ENCODE assay signal across 10 cellular contexts in the genomic region with DNA sequence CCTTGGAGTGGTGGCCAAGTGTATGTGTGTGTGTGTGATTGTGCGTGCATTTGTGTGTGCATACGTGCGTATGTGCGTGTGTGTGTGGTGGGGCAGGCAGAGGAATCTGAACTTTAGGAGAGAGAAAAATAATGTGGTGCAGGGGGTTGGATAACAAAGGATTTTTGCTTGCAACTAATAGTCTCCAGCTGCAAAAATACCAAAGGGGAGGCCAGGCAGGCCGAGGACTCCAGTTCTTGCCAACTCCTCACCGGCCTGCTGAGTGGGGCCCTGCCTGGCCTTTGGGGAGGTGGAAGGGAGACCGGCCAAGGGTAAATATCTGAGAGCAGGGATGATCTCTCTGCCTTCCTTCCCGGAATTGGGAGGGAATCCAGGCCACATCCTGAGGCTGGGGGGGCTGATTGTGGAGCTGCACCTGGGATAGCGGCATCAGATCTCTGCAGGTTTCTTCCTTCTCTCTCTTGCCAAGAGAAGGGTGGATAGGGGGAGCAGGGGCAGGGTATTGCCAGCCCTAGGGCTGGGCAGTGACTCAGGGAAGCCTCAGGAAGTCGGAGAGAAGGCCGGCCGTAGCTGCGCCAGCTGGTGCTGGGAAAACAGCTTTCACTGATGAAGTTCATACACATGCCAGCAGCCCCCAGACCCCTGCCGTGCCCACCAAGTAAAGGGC. TPM values are rescaled to one million over a fixed set of nuclear protein-coding genes. Genes with fewer than 3 reads are reported as not detected.
DNase-seq lines count a peak whose midpoint lies in the region; ATAC-seq and TF ChIP-seq lines count a peak whose summit lies in the region.
"Had no signal": no experiment of that assay in that cellular context is flagged by ENCODE, and none has a peak within 500 bp of the region (broad histone marks: within the 10 kb centered on the region; RNA-seq: fewer than 3 reads in every experiment).

No MANE protein-coding gene starts in this region.

- ATAC-seq in GM21447 (IDR thresholded peaks at IDR 0.05; ENCODE audit: unreplicated experiment) (no peak), HG02610 (IDR thresholded peaks at IDR 0.05; ENCODE audit: unreplicated experiment) (no peak), GM21717 (IDR thresholded peaks at IDR 0.05; ENCODE audit: unreplicated experiment) (no peak)

- no peak overlapping the region for H2AFZ ChIP-seq in osteoblast (ENCODE audit: low read length)

- WGBS in esophagus squamous epithelium, 2 donors = 50 to 64% methylated on average over 8 of the region's 14 CpGs

- peaks cover 83% of the 10 kb centered on the region for H3K79me2 ChIP-seq in osteoblast (ENCODE audit: insufficient read depth, low read length)

- H3K4me3 ChIP-seq in esophagus squamous epithelium (peak overlapping the region in 1 of 4 donors; percentile 15), osteoblast (ENCODE audit: insufficient read depth, low read length) (peak overlapping the region; percentile 34)

- H3K36me3 ChIP-seq in esophagus squamous epithelium (peaks cover 18 to 81% (median 23%) of the 10 kb centered on the region in 3 donors), osteoblast (ENCODE audit: insufficient read depth, low read length) (peaks cover 79% of the 10 kb centered on the region)

- intact Hi-C loops in esophagus squamous epithelium (cut with DNase I) = no loop called here

- POLR2A ChIA-PET in RWPE1 (lab: Yijun Ruan, JAX; ENCODE audit: low non-redundant PET) = interaction anchor here (0.6 to 0.8 kb wide), 2 partner anchors 24 to 65 kb away, joined by 3 to 4 read pairs; partner anchors contain the start of gene LRP1

- no peaks in the 10 kb centered on the region for H3K27me3 ChIP-seq in esophagus squamous epithelium
- no peaks in the 10 kb centered on the region for H3K27me3 ChIP-seq in osteoblast (ENCODE audit: insufficient read depth, low read length)

- TF ChIP-seq POLR2A in esophagus squamous epithelium (IDR thresholded peaks at IDR 0.05) = no peak

- H3K9me3 ChIP-seq in esophagus squamous epithelium = no peaks in the 10 kb centered on the region
- no peaks in the 10 kb centered on the region for H3K9me3 ChIP-seq in osteoblast (ENCODE audit: low read depth, low read length)

- H4K20me1 ChIP-seq in osteoblast (ENCODE audit: insufficient read depth, low read length) = peaks cover 62% of the 10 kb centered on the region

- peak overlapping the region; percentile 53 for H3K4me2 ChIP-seq in osteoblast (ENCODE audit: insufficient read depth, low read length)

- peak; percentile 92 for DNase-seq in AG09319 (ENCODE audit: extremely low read depth, low read depth)
- DNase-seq in RWPE1 (ENCODE audit: low spot score) = peak; percentile 88
- DNase-seq in esophagus squamous epithelium (lab: John Stamatoyannopoulos, UW) = no peak
- peak; percentile 96 for DNase-seq in osteoblast (ENCODE audit: insufficient read length, low spot score, missing footprints)
- DNase-seq in OCI-M1 (lab: John Stamatoyannopoulos, UW) = no peak
- DNase-seq: activated T-cell treated with anti-CD3 and anti-CD28 coated beads, Interleukin-2, amount 50 U/mL, for 48 hours; Calu3 had no signal

- peak overlapping the region; percentile 98 for H3K27ac ChIP-seq in RWPE1
- peak overlapping the region; percentile 60 to 92 (median 82) for H3K27ac ChIP-seq in esophagus squamous epithelium
- peak overlapping the region; percentile 94 for H3K27ac ChIP-seq in osteoblast (ENCODE audit: low read depth, low read length)

- CTCF ChIA-PET in RWPE1 (lab: Yijun Ruan, JAX) = interaction anchor here (0.6 to 2.3 kb wide), 3 partner anchors 9 to 28 kb away, joined by 3 to 14 read pairs (median 5); no protein-coding TSS in a partner anchor

- TF ChIP-seq CTCF in AG09319 (IDR thresholded peaks at IDR 0.05; ENCODE audit: low read depth, low read length) (no peak; the same call in 1 of the 2 replicates), RWPE1 (conservative IDR thresholded peaks at IDR 0.05; ENCODE audit: low read depth) (no peak), esophagus squamous epithelium (IDR thresholded peaks at IDR 0.05) (no peak), osteoblast (IDR thresholded peaks at IDR 0.05; ENCODE audit: extremely low read depth, low read depth, low read length) (no peak)

- H3K4me1 ChIP-seq in esophagus squamous epithelium (peaks cover 31 to 73% (median 61%) of the 10 kb centered on the region in 3 donors), osteoblast (ENCODE audit: insufficient read depth, low read length) (peaks cover 64% of the 10 kb centered on the region)

RNA-seq across cellular contexts. Expression of gene LRP1-AS, which starts 4.5 kb away (rescaled TPM):
- total RNA-seq in esophagus squamous epithelium = not detected
- total RNA-seq in osteoblast = not detected in 2 replicates
- total RNA-seq: Calu3 had no signal

RNA-seq across cellular contexts. Expression of gene LRP1, which starts 23.6 kb away (rescaled TPM):
- total RNA-seq in esophagus squamous epithelium (100 to 1,000 TPM in 1 of 4 donors, 10 to 100 TPM in 3; 60.8 to 147 (median 81.9) TPM), osteoblast (744 and 789 TPM in 2 replicates)

RNA-seq across cellular contexts. Expression of gene STAT6, which starts 40.7 kb away (rescaled TPM):
- total RNA-seq in esophagus squamous epithelium = 100 to 1,000 TPM in 2 of 4 donors, 10 to 100 TPM in 2; 72.7 to 138 (median 102) TPM
- total RNA-seq in osteoblast = 149 and 167 TPM in 2 replicates

Comparison
In these comparisons a context has a peak if more than half of its experiments do, and no peak if none do; other contexts are left out.
1. DNase-seq: peak in AG09319 (single experiment), RWPE1 (single experiment) and osteoblast (single experiment); none in esophagus squamous epithelium (single experiment) and OCI-M1 (single experiment).
2. Peak in every context shown above with its lines, with median percentiles within 50 percentile points of each other: H3K27ac ChIP-seq.